In genomic region chr7:137978464-137979237, GRCh38 we compare ENCODE assay signal across 2 cellular contexts.
TF ChIP-seq lines count a peak whose summit lies in the region.

No MANE protein-coding gene starts in this region.

TF ChIP-seq in IMR-90, 13 proteins besides CTCF, POLR2A, EP300 and RAD21:
- TF ChIP-seq BHLHE40 (IDR thresholded peaks at IDR 0.05; ENCODE audit: low read depth, low read length) (peak; percentile 67), RCOR1 (IDR thresholded peaks at IDR 0.05; ENCODE audit: insufficient replicate concordance, low read length) (peak; percentile 86), MAZ (IDR thresholded peaks at IDR 0.05; ENCODE audit: borderline replicate concordance, low read depth, low read length) (peak; percentile 74), FOS (IDR thresholded peaks at IDR 0.05; ENCODE audit: low read depth, low read length) (peak; percentile 100), USF2 (IDR thresholded peaks at IDR 0.05; ENCODE audit: low read depth, low read length) (peak; percentile 16; the same call in 1 of the 2 replicates), NFE2L2 (IDR thresholded peaks at IDR 0.05; ENCODE audit: low read depth, low read length) (peak; percentile 46; the same call in 1 of the 2 replicates), CHD1 (IDR thresholded peaks at IDR 0.05; ENCODE audit: low read depth, low read length) (no peak; the same call in 1 of the 2 replicates), RFX5 (IDR thresholded peaks at IDR 0.05; ENCODE audit: low read depth, low read length) (no peak), MXI1 (IDR thresholded peaks at IDR 0.05; ENCODE audit: borderline replicate concordance, low read depth, low read length) (0 out of 2 replicates have a peak, but pooled peaks have one; percentile 23)

TF ChIP-seq in HepG2, 621 proteins besides CTCF, POLR2A, EP300 and RAD21:
- TF ChIP-seq RAD51 (IDR thresholded peaks at IDR 0.05; ENCODE audit: borderline replicate concordance): no peak
- TF ChIP-seq HOMEZ (CRISPR knock-in tag; IDR thresholded peaks at IDR 0.05; ENCODE audit: low read depth): peak; percentile 77
- peak; percentile 87 for TF ChIP-seq FOSL2 (CRISPR knock-in tag; IDR thresholded peaks at IDR 0.05)
- no peak for TF ChIP-seq ZNF572 (CRISPR knock-in tag; IDR thresholded peaks at IDR 0.05)
TF ChIP-seq in HepG2: peak in this region for 2.
